23 cellular contexts compared by ENCODE assay signal in genomic region chr14:69353168-69353567, GRCh38.
"Had no signal": no experiment of that assay in that cellular context is flagged by ENCODE, and none has a peak within 500 bp of the region (broad histone marks: within the 10 kb centered on the region; RNA-seq: fewer than 3 reads in every experiment).

No MANE protein-coding gene starts in this region.

- H3K4me1 ChIP-seq: right lobe of liver had no signal

- H3K27me3 ChIP-seq: ascending aorta, heart left ventricle, right lobe of liver, suprapubic skin, transverse colon had no signal

- FAIRE-seq: colon, islet of Langerhans had no signal

- H3K4me3 Mint-ChIP-seq: activated CD4-positive, alpha-beta memory T cell treated with anti-CD3 and anti-CD28 coated beads for 36 hours; activated naive CD4-positive, alpha-beta T cell treated with anti-CD3 and anti-CD28 coated beads for 36 hours; nephron; stimulated activated effector memory CD8-positive, alpha-beta T cell treated with anti-CD3 and anti-CD28 coated beads, Interleukin-12 subunit alpha, Interleukin-12 subunit beta, amount 100 ng/mL, for 72 hours; T-cell had no signal

- DNase-seq: activated CD4-positive, alpha-beta memory T cell treated with anti-CD3 and anti-CD28 coated beads for 36 hours; activated CD4-positive, alpha-beta T cell treated with anti-CD3 and anti-CD28 coated beads for 4 hours; activated CD4-positive, CD25-positive, alpha-beta regulatory T cell; activated effector memory CD4-positive, alpha-beta T cell treated with Interleukin-2 at 50 U/mL for 16 hours; activated naive CD4-positive, alpha-beta T cell treated with anti-CD3 and anti-CD28 coated beads for 36 hours; activated T-cell treated with anti-CD3 and anti-CD28 coated beads, Interleukin-2, amount 50 U/mL, for 48 hours; central memory CD4-positive, alpha-beta T cell; heart left ventricle; left ventricle myocardium superior; nucleus accumbens; right lobe of liver; stimulated activated CD4-positive, alpha-beta T cell treated with anti-CD3 and anti-CD28 coated beads, Interleukin-2, amount 100 ng/mL, for 24 hours; stomach; T-cell; T1000; transverse colon had no signal

- H3K27ac Mint-ChIP-seq: activated CD4-positive, alpha-beta memory T cell treated with anti-CD3 and anti-CD28 coated beads for 36 hours; activated naive CD4-positive, alpha-beta T cell treated with anti-CD3 and anti-CD28 coated beads for 36 hours; nephron; stimulated activated effector memory CD8-positive, alpha-beta T cell treated with anti-CD3 and anti-CD28 coated beads, Interleukin-12 subunit alpha, Interleukin-12 subunit beta, amount 100 ng/mL, for 72 hours; T-cell had no signal

- H3K4me3 ChIP-seq: ascending aorta, heart left ventricle, right lobe of liver, skin epidermis, stomach, suprapubic skin, transverse colon had no signal

- H3K36me3 ChIP-seq: ascending aorta, right lobe of liver, stomach, suprapubic skin, transverse colon had no signal

- H3K9me3 ChIP-seq: ascending aorta, heart left ventricle, right lobe of liver, stomach, suprapubic skin, transverse colon had no signal

- H3K9me3 Mint-ChIP-seq: activated CD4-positive, alpha-beta memory T cell treated with anti-CD3 and anti-CD28 coated beads for 36 hours; activated naive CD4-positive, alpha-beta T cell treated with anti-CD3 and anti-CD28 coated beads for 36 hours; nephron; stimulated activated effector memory CD8-positive, alpha-beta T cell treated with anti-CD3 and anti-CD28 coated beads, Interleukin-12 subunit alpha, Interleukin-12 subunit beta, amount 100 ng/mL, for 72 hours; T-cell had no signal

- H3K36me3 Mint-ChIP-seq: activated CD4-positive, alpha-beta memory T cell treated with anti-CD3 and anti-CD28 coated beads for 36 hours; stimulated activated effector memory CD8-positive, alpha-beta T cell treated with anti-CD3 and anti-CD28 coated beads, Interleukin-12 subunit alpha, Interleukin-12 subunit beta, amount 100 ng/mL, for 72 hours; T-cell had no signal

- ATAC-seq: heart left ventricle; left ventricle myocardium superior; right lobe of liver; stimulated activated effector memory CD8-positive, alpha-beta T cell treated with anti-CD3 and anti-CD28 coated beads, Interleukin-12 subunit alpha, Interleukin-12 subunit beta, amount 100 ng/mL, for 72 hours; T-cell had no signal

- H3K27ac ChIP-seq: heart left ventricle, right lobe of liver, stomach, suprapubic skin, transverse colon had no signal
